Comparison of ENCODE assay signal across 8 cellular contexts in the genomic region with DNA sequence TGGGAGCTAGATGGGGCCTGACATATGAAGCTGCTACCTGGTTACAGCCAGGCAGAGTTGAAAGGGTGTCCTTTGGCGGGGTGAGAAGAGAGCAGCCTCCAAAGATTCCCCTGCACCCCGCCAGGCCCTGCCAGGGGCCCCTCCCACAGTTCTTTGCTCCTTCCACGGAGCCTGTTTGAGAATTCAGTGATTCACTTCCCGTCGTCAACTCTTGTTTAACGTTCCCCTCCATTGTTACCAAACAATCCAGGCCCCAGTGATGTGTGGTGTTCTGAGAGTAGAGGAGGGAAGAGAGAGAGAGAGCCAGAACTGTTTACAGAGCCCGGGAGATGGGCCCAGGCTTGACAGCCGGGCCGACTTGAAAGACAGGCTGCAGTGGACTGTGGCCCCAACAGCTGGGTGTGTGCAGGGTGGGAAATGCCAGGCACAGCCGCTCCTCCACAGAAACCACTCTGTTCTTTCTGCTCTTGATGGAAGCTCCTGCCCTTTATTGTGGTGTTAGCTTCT.
A peak's percentile ranks its signal among the peaks of the same experiment; 100 is the strongest.
DNase-seq lines count a peak whose midpoint lies in the region; ATAC-seq, FAIRE-seq and TF ChIP-seq lines count a peak whose summit lies in the region.

No MANE protein-coding gene starts in this region.

- H3K9me3 ChIP-seq in HUES48 (ENCODE audit: control insufficient read depth, insufficient read depth, low read length) (no peaks in the 10 kb centered on the region), pancreas (no peaks in the 10 kb centered on the region)

- H3K4me3 Mint-ChIP-seq in activated CD4-positive, alpha-beta T cell treated with anti-CD3 and anti-CD28 coated beads, Interleukin-2, amount 10 ng/mL, durations not matched to agents 24 days and 14 days = peak overlapping the region; percentile 56

- peak overlapping the region; percentile 93 for H3K27ac Mint-ChIP-seq in activated CD4-positive, alpha-beta T cell treated with anti-CD3 and anti-CD28 coated beads, Interleukin-2, amount 10 ng/mL, durations not matched to agents 24 days and 14 days

- no peak overlapping the region for H3K4me3 ChIP-seq in HUES48 (ENCODE audit: low read depth, low read length)
- no peak overlapping the region for H3K4me3 ChIP-seq in fibroblast of pulmonary artery (replicated peaks; ENCODE audit: low read depth, low read length)
- no peak overlapping the region for H3K4me3 ChIP-seq in pancreas

- FAIRE-seq in pancreas (lab: Jason Lieb, UNC) (no peak), GM12891 (lab: Jason Lieb, UNC) (no peak)

- no peaks in the 10 kb centered on the region for H3K9me3 Mint-ChIP-seq in activated CD4-positive, alpha-beta T cell treated with anti-CD3 and anti-CD28 coated beads, Interleukin-2, amount 10 ng/mL, durations not matched to agents 24 days and 14 days

- H3K27me3 Mint-ChIP-seq in activated CD4-positive, alpha-beta T cell treated with anti-CD3 and anti-CD28 coated beads, Interleukin-2, amount 10 ng/mL, durations not matched to agents 24 days and 14 days = no peaks in the 10 kb centered on the region

- no peak for TF ChIP-seq POLR2A in GM12891 (IDR thresholded peaks at IDR 0.05; ENCODE audit: low read depth, low read length)

- peaks cover 14% of the 10 kb centered on the region for H3K36me3 Mint-ChIP-seq in activated CD4-positive, alpha-beta T cell treated with anti-CD3 and anti-CD28 coated beads, Interleukin-2, amount 10 ng/mL, durations not matched to agents 24 days and 14 days (ENCODE audit: low read depth)

- DNase-seq in activated CD4-positive, alpha-beta T cell treated with anti-CD3 and anti-CD28 coated beads, Interleukin-2, amount 10 ng/mL, durations not matched to agents 24 days and 14 days = peak; percentile 83
- peak; percentile 97 for DNase-seq in fibroblast of pulmonary artery (ENCODE audit: low read depth)
- DNase-seq in pancreas = no peak
- DNase-seq in GOT3 (lab: John Stamatoyannopoulos, UW) = no peak
- no peak for DNase-seq in cerebellar nuclear complex (lab: John Stamatoyannopoulos, UW)
- no peak for DNase-seq in GM12891 (ENCODE audit: insufficient read length, low spot score)

- TF ChIP-seq CTCF in fibroblast of pulmonary artery (IDR thresholded peaks at IDR 0.05; ENCODE audit: low read length, missing control alignments) (no peak), pancreas (IDR thresholded peaks at IDR 0.05) (no peak)

- H3K27me3 ChIP-seq in HUES48 (ENCODE audit: control insufficient read depth, insufficient read depth, low read length) = no peaks in the 10 kb centered on the region
- no peaks in the 10 kb centered on the region for H3K27me3 ChIP-seq in pancreas

- H3K4me1 Mint-ChIP-seq in activated CD4-positive, alpha-beta T cell treated with anti-CD3 and anti-CD28 coated beads, Interleukin-2, amount 10 ng/mL, durations not matched to agents 24 days and 14 days = peaks cover 85% of the 10 kb centered on the region

- no peak overlapping the region for H3K9ac ChIP-seq in HUES48 (ENCODE audit: low read depth, low read length)

- H3K4me1 ChIP-seq in HUES48 (ENCODE audit: control insufficient read depth, insufficient read depth, low read length) (peaks cover 77% of the 10 kb centered on the region), pancreas (peaks cover 31 to 69% (median 54%) of the 10 kb centered on the region in 3 donors)

- intact Hi-C loops in activated CD4-positive, alpha-beta T cell treated with anti-CD3 and anti-CD28 coated beads, Interleukin-2, amount 10 ng/mL, durations not matched to agents 24 days and 14 days (cut with micrococcal nuclease) = loop anchor here (1.0 to 5.0 kb wide), 3 partner anchors 28 to 80 kb away; partner anchors contain the start of gene SMAD3
- intact Hi-C loops in pancreas (cut with DNase I) = no loop called here

- ATAC-seq in pancreas (peak; percentile 6 to 34 (median 26)), GM18858 (IDR thresholded peaks at IDR 0.05; ENCODE audit: unreplicated experiment) (no peak)

- no peaks in the 10 kb centered on the region for H3K36me3 ChIP-seq in HUES48 (ENCODE audit: control insufficient read depth, insufficient read depth, low read length)
- H3K36me3 ChIP-seq in pancreas = no peaks in the 10 kb centered on the region

- 22 to 35% methylated on average over 10 of the region's 10 CpGs for WGBS in pancreas, 2 donors

- H3K27ac ChIP-seq in HUES48 (ENCODE audit: low read depth, low read length) (peak overlapping the region; percentile 88), pancreas (peak overlapping the region in 3 of 4 donors; percentile 41 to 80 (median 72))

TF ChIP-seq in GM12891, 5 proteins besides CTCF, POLR2A, EP300 and RAD21:
- TF ChIP-seq PAX5 (IDR thresholded peaks at IDR 0.05; ENCODE audit: insufficient read depth, low read length, severe bottlenecking) (no peak), POU2F2 (IDR thresholded peaks at IDR 0.05; ENCODE audit: low read depth, low read length) (no peak), POLR2AphosphoS5 (IDR thresholded peaks at IDR 0.05; ENCODE audit: low read depth, low read length) (no peak), TAF1 (IDR thresholded peaks at IDR 0.05; ENCODE audit: low read depth, low read length) (no peak), SPI1 (IDR thresholded peaks at IDR 0.05; ENCODE audit: low read depth, low read length) (no peak)

Comparison
In these comparisons a context has a peak if more than half of its experiments do, and no peak if none do; other contexts are left out.
1. DNase-seq: peak in activated CD4-positive, alpha-beta T cell treated with anti-CD3 and anti-CD28 coated beads, Interleukin-2, amount 10 ng/mL, durations not matched to agents 24 days and 14 days (single experiment) and fibroblast of pulmonary artery (single experiment); none in pancreas (0 of 6), GOT3 (single experiment), cerebellar nuclear complex (0 of 2) and GM12891 (single experiment).